37 cellular contexts compared by ENCODE assay signal in the genomic region with DNA sequence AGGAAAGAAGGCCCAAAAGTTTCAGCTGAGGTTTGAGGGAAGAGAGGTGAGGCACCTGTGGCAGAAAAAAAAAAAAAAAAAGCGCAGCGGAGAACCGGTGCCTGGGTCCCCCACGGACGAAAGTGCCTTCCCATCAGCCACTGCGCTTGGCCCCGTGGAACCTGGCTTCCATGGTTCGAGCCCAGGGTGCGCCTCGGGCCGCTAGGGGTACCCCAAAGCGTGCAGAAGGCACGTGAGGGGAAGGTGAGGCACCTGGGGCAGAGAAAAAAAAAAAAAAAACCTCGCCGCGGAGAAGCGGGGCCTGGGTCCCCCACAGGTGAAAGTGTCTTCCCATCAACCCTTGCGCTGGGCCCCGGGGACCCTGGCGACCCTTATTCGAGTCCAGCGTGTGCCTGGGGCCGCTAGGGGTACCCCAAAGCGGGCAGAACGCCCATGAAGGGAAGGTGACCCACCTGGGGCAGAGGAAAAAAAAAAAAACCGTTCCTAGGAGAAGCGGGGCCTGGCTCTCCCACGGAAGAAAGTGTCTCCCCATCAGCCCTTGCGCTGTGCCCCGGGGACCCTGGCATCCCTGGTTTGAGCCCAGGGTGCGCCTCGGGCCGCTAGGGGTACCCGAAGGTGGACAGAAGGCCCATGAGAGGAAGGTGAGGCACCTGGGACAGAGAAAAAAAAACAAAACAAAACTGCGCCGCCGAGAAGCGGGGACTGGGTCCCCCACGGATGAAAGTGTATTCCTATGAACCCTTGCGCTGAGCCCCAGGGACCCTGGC.
"Had no signal": no experiment of that assay in that cellular context is flagged by ENCODE, and none has a peak within 500 bp of the region (broad histone marks: within the 10 kb centered on the region; RNA-seq: fewer than 3 reads in every experiment).

No MANE protein-coding gene starts in this region.

- H3K9me3 Mint-ChIP-seq: activated B cell treated with CpG ODN at 0.5 μM for 24 hours; activated CD4-positive, alpha-beta memory T cell treated with anti-CD3 and anti-CD28 coated beads for 36 hours; activated CD4-positive, alpha-beta T cell treated with anti-CD3 and anti-CD28 coated beads, Interleukin-2, amount 10 ng/mL, durations not matched to agents 24 days and 14 days; activated naive CD4-positive, alpha-beta T cell treated with anti-CD3 and anti-CD28 coated beads, Interleukin-2, amount 50 U/mL, for 24 hours; activated naive CD8-positive, alpha-beta T cell treated with anti-CD3 and anti-CD28 coated beads, Interleukin-2, amount 10 ng/mL, durations not matched to agents 7 days and 5 days; activated naive CD8-positive, alpha-beta T cell treated with anti-CD3 and anti-CD28 coated beads, Interleukin-2, amount 50 U/mL, for 24 hours; activated T-cell treated with anti-CD3 and anti-CD28 coated beads, Interleukin-2, amount 50 U/mL, for 4 hours; activated T-cell treated with anti-CD3 and anti-CD28 coated beads, Interleukin-2, amount 50 U/mL, for 72 hours; activated T-helper 1 cell treated with anti-CD3 and anti-CD28 coated beads, Interleukin-12 subunit alpha, Interleukin-12 subunit beta, Interleukin-2, Interleukin-4 antibody, amounts not matched to agents 30 ng/mL and 10 ng/mL and 1 ng/mL, durations not matched to agents 14 hours and 24 hours and 36 hours; activated T-helper 17 cell treated with anti-CD3 and anti-CD28 coated beads, Interleukin-2, amount 50 U/mL, for 72 hours; central memory CD8-positive, alpha-beta T cell; T-helper 1 cell treated with Interleukin-12 subunit alpha and Interleukin-12 subunit beta and Interleukin-4 antibody, amounts not matched to agents 30 μg/mL and 1 μg/mL, for 36 hours had no signal

- DNase-seq: activated B cell treated with CpG ODN at 0.5 μM for 24 hours; activated CD4-positive, alpha-beta memory T cell treated with anti-CD3 and anti-CD28 coated beads for 36 hours; activated CD4-positive, alpha-beta T cell treated with anti-CD3 and anti-CD28 coated beads for 4 hours; activated CD4-positive, alpha-beta T cell treated with anti-CD3 and anti-CD28 coated beads, Interleukin-2, amount 10 ng/mL, durations not matched to agents 24 days and 14 days; activated CD4-positive, alpha-beta T cell treated with anti-CD3 and anti-CD28 coated beads, Interleukin-2, amount 50 U/mL, for 1 hour; activated CD4-positive, alpha-beta T cell treated with anti-CD3 and anti-CD28 coated beads, Interleukin-2, amount 50 U/mL, for 4 hours; activated CD4-positive, CD25-positive, alpha-beta regulatory T cell treated with anti-CD3 and anti-CD28 coated beads, Interleukin-2, amount 50 U/mL, for 72 hours; activated CD8-positive, alpha-beta memory T cell treated with anti-CD3 and anti-CD28 coated beads, Interleukin-2, amount 50 U/mL, for 4 hours; activated CD8-positive, alpha-beta T cell treated with anti-CD3 and anti-CD28 coated beads for 36 hours; activated effector memory CD4-positive, alpha-beta T cell treated with anti-CD3 and anti-CD28 coated beads, Interleukin-2, amount 50 U/mL, for 16 hours; activated gamma-delta T cell treated with Interleukin-2 at 50 U/mL for 16 hours; activated naive CD4-positive, alpha-beta T cell; activated naive CD4-positive, alpha-beta T cell treated with anti-CD3 and anti-CD28 coated beads for 36 hours; activated naive CD8-positive, alpha-beta T cell treated with anti-CD3 and anti-CD28 coated beads, Interleukin-2, amount 10 ng/mL, durations not matched to agents 7 days and 5 days; activated naive CD8-positive, alpha-beta T cell treated with anti-CD3 and anti-CD28 coated beads, Interleukin-2, amount 50 U/mL, for 24 hours; activated T-cell treated with anti-CD3 and anti-CD28 coated beads for 4 hours; activated T-cell treated with anti-CD3 and anti-CD28 coated beads, Interleukin-2, amount 50 U/mL, for 1 hour; activated T-cell treated with anti-CD3 and anti-CD28 coated beads, Interleukin-2, amount 50 U/mL, for 4 hours; activated T-cell treated with anti-CD3 and anti-CD28 coated beads, Interleukin-2, amount 50 U/mL, for 72 hours; amygdala; anterior cingulate cortex; caudate nucleus; cerebellar nuclear complex; T-helper 1 cell; T-helper 2 cell; T-helper 9 cell had no signal

- H3K4me1 ChIP-seq: ascending aorta had no signal

- H3K36me3 ChIP-seq: ascending aorta, cardiac muscle cell had no signal

- H3K4me1 Mint-ChIP-seq: activated B cell treated with CpG ODN at 0.5 μM for 24 hours; activated CD4-positive, alpha-beta T cell treated with anti-CD3 and anti-CD28 coated beads, Interleukin-2, amount 10 ng/mL, durations not matched to agents 24 days and 14 days; activated naive CD4-positive, alpha-beta T cell treated with anti-CD3 and anti-CD28 coated beads, Interleukin-2, amount 50 U/mL, for 24 hours; activated naive CD8-positive, alpha-beta T cell treated with anti-CD3 and anti-CD28 coated beads, Interleukin-2, amount 10 ng/mL, durations not matched to agents 7 days and 5 days; activated naive CD8-positive, alpha-beta T cell treated with anti-CD3 and anti-CD28 coated beads, Interleukin-2, amount 50 U/mL, for 24 hours; activated T-helper 17 cell treated with anti-CD3 and anti-CD28 coated beads, Interleukin-2, amount 50 U/mL, for 72 hours; brain; central memory CD8-positive, alpha-beta T cell had no signal

- H3K27ac Mint-ChIP-seq: activated B cell treated with CpG ODN at 0.5 μM for 24 hours; activated CD4-positive, alpha-beta memory T cell treated with anti-CD3 and anti-CD28 coated beads for 36 hours; activated CD4-positive, alpha-beta T cell treated with anti-CD3 and anti-CD28 coated beads, Interleukin-2, amount 10 ng/mL, durations not matched to agents 24 days and 14 days; activated CD8-positive, alpha-beta T cell treated with anti-CD3 and anti-CD28 coated beads for 36 hours; activated naive CD4-positive, alpha-beta T cell treated with anti-CD3 and anti-CD28 coated beads for 36 hours; activated naive CD4-positive, alpha-beta T cell treated with anti-CD3 and anti-CD28 coated beads, Interleukin-2, amount 50 U/mL, for 24 hours; activated naive CD8-positive, alpha-beta T cell; activated naive CD8-positive, alpha-beta T cell treated with anti-CD3 and anti-CD28 coated beads, Interleukin-2, amount 10 ng/mL, durations not matched to agents 7 days and 5 days; activated naive CD8-positive, alpha-beta T cell treated with anti-CD3 and anti-CD28 coated beads, Interleukin-2, amount 50 U/mL, for 24 hours; activated T-cell treated with anti-CD3 and anti-CD28 coated beads, Interleukin-2, amount 50 U/mL, for 72 hours; activated T-helper 1 cell treated with anti-CD3 and anti-CD28 coated beads, Interleukin-12 subunit alpha, Interleukin-12 subunit beta, Interleukin-2, Interleukin-4 antibody, amounts not matched to agents 30 ng/mL and 10 ng/mL and 1 ng/mL, durations not matched to agents 14 hours and 24 hours and 36 hours; activated T-helper 17 cell treated with anti-CD3 and anti-CD28 coated beads, Interleukin-2, amount 50 U/mL, for 72 hours; brain; T-helper 1 cell treated with Interleukin-12 subunit alpha and Interleukin-12 subunit beta and Interleukin-4 antibody, amounts not matched to agents 30 μg/mL and 1 μg/mL, for 36 hours; T-helper 2 cell treated with Interferon-gamma antibody and Interleukin-4, amounts not matched to agents 5 μg/mL and 100 μg/mL, for 36 hours had no signal

- H3K4me3 ChIP-seq: ascending aorta, cardiac muscle cell had no signal

- H3K27ac ChIP-seq: ascending aorta, cardiac muscle cell, VCaP had no signal

- H3K9me3 ChIP-seq: ascending aorta had no signal

- ATAC-seq: activated CD8-positive, alpha-beta T cell treated with anti-CD3 and anti-CD28 coated beads for 36 hours; activated naive CD8-positive, alpha-beta T cell treated with anti-CD3 and anti-CD28 coated beads, Interleukin-2, amount 50 U/mL, for 24 hours; activated T-cell treated with anti-CD3 and anti-CD28 coated beads, Interleukin-2, amount 50 U/mL, for 4 hours; activated T-cell treated with anti-CD3 and anti-CD28 coated beads, Interleukin-2, amount 50 U/mL, for 72 hours; activated T-helper 17 cell treated with anti-CD3 and anti-CD28 coated beads, Interleukin-2, amount 50 U/mL, for 72 hours had no signal

- H3K36me3 Mint-ChIP-seq: activated CD4-positive, alpha-beta memory T cell treated with anti-CD3 and anti-CD28 coated beads for 36 hours; activated naive CD4-positive, alpha-beta T cell treated with anti-CD3 and anti-CD28 coated beads, Interleukin-2, amount 50 U/mL, for 24 hours; activated naive CD8-positive, alpha-beta T cell; activated naive CD8-positive, alpha-beta T cell treated with anti-CD3 and anti-CD28 coated beads, Interleukin-2, amount 10 ng/mL, durations not matched to agents 7 days and 5 days had no signal

- H3K4me3 Mint-ChIP-seq: activated B cell treated with CpG ODN at 0.5 μM for 24 hours; activated CD4-positive, alpha-beta memory T cell treated with anti-CD3 and anti-CD28 coated beads for 36 hours; activated CD4-positive, alpha-beta T cell treated with anti-CD3 and anti-CD28 coated beads, Interleukin-2, amount 10 ng/mL, durations not matched to agents 24 days and 14 days; activated CD8-positive, alpha-beta T cell treated with anti-CD3 and anti-CD28 coated beads for 36 hours; activated naive CD4-positive, alpha-beta T cell treated with anti-CD3 and anti-CD28 coated beads for 36 hours; activated naive CD4-positive, alpha-beta T cell treated with anti-CD3 and anti-CD28 coated beads, Interleukin-2, amount 50 U/mL, for 24 hours; activated naive CD8-positive, alpha-beta T cell; activated naive CD8-positive, alpha-beta T cell treated with anti-CD3 and anti-CD28 coated beads, Interleukin-2, amount 10 ng/mL, durations not matched to agents 7 days and 5 days; activated naive CD8-positive, alpha-beta T cell treated with anti-CD3 and anti-CD28 coated beads, Interleukin-2, amount 50 U/mL, for 24 hours; activated T-cell treated with anti-CD3 and anti-CD28 coated beads, Interleukin-2, amount 50 U/mL, for 4 hours; activated T-cell treated with anti-CD3 and anti-CD28 coated beads, Interleukin-2, amount 50 U/mL, for 72 hours; activated T-helper 1 cell treated with anti-CD3 and anti-CD28 coated beads, Interleukin-12 subunit alpha, Interleukin-12 subunit beta, Interleukin-2, Interleukin-4 antibody, amounts not matched to agents 30 ng/mL and 10 ng/mL and 1 ng/mL, durations not matched to agents 14 hours and 24 hours and 36 hours; activated T-helper 17 cell treated with anti-CD3 and anti-CD28 coated beads, Interleukin-2, amount 50 U/mL, for 72 hours; brain; central memory CD8-positive, alpha-beta T cell; T-helper 1 cell treated with Interleukin-12 subunit alpha and Interleukin-12 subunit beta and Interleukin-4 antibody, amounts not matched to agents 30 μg/mL and 1 μg/mL, for 36 hours; T-helper 2 cell treated with Interferon-gamma antibody and Interleukin-4, amounts not matched to agents 5 μg/mL and 100 μg/mL, for 36 hours had no signal

- H3K27me3 Mint-ChIP-seq: activated B cell treated with CpG ODN at 0.5 μM for 24 hours; activated CD4-positive, alpha-beta memory T cell treated with anti-CD3 and anti-CD28 coated beads for 36 hours; activated CD4-positive, alpha-beta T cell treated with anti-CD3 and anti-CD28 coated beads, Interleukin-2, amount 10 ng/mL, durations not matched to agents 24 days and 14 days; activated CD8-positive, alpha-beta T cell treated with anti-CD3 and anti-CD28 coated beads for 36 hours; activated naive CD4-positive, alpha-beta T cell treated with anti-CD3 and anti-CD28 coated beads, Interleukin-2, amount 50 U/mL, for 24 hours; activated naive CD8-positive, alpha-beta T cell; activated naive CD8-positive, alpha-beta T cell treated with anti-CD3 and anti-CD28 coated beads, Interleukin-2, amount 50 U/mL, for 24 hours; activated T-helper 17 cell treated with anti-CD3 and anti-CD28 coated beads, Interleukin-2, amount 50 U/mL, for 72 hours; brain; central memory CD8-positive, alpha-beta T cell had no signal

- H3K27me3 ChIP-seq: ascending aorta, cardiac muscle cell had no signal
